Comparison of ENCODE assay signal across 15 cellular contexts in genomic region chr20:15380770-15381169, GRCh38.
A peak's percentile ranks its signal among the peaks of the same experiment; 100 is the strongest.
DNase-seq lines count a peak whose midpoint lies in the region; ATAC-seq lines count a peak whose summit lies in the region.
"Had no signal": no experiment of that assay in that cellular context is flagged by ENCODE, and none has a peak within 500 bp of the region (broad histone marks: within the 10 kb centered on the region; RNA-seq: fewer than 3 reads in every experiment).

No MANE protein-coding gene starts in this region.

- no peak for DNase-seq in activated CD4-positive, alpha-beta T cell treated with anti-CD3 and anti-CD28 coated beads, Interleukin-2, amount 50 U/mL, for 48 hours
- no peak for DNase-seq in effector CD8-positive, alpha-beta T cell (lab: John Stamatoyannopoulos, UW)
- DNase-seq: Caco-2, DMS53, H9, NCI-H1436, NCI-H2081 treated with DMSO at 0.1 percent for 48 hours, T-helper 1 cell had no signal

- peak; percentile 64 for ATAC-seq in GM18511 (IDR thresholded peaks at IDR 0.05; ENCODE audit: unreplicated experiment)
- peak; percentile 86 for ATAC-seq in GM19455 (IDR thresholded peaks at IDR 0.05; ENCODE audit: unreplicated experiment)
- peak; percentile 84 for ATAC-seq in HG02852 (IDR thresholded peaks at IDR 0.05; ENCODE audit: unreplicated experiment)
- ATAC-seq in HG03432 (IDR thresholded peaks at IDR 0.05; ENCODE audit: unreplicated experiment): peak; percentile 69
- no peak for ATAC-seq in GM19463 (IDR thresholded peaks at IDR 0.05; ENCODE audit: unreplicated experiment)
- no peak for ATAC-seq in GM18520 (IDR thresholded peaks at IDR 0.05; ENCODE audit: unreplicated experiment)
- ATAC-seq: Right ventricle myocardium inferior had no signal

Comparison
In these comparisons a context has a peak if more than half of its experiments do, and no peak if none do; other contexts are left out.
1. ATAC-seq: peak in GM18511 (single experiment), GM19455 (single experiment), HG02852 (single experiment) and HG03432 (single experiment); none in GM19463 (single experiment) and GM18520 (single experiment).